Comparison of ENCODE assay signal across 8 cellular contexts in genomic region chr4:189630913-189631564, GRCh38.
A peak's percentile ranks its signal among the peaks of the same experiment; 100 is the strongest.
DNase-seq lines count a peak whose midpoint lies in the region; ATAC-seq and TF ChIP-seq lines count a peak whose summit lies in the region.
"Not testable (repeated sequence)": the region's sequence is repeated elsewhere in the genome, so short reads cannot be mapped to it uniquely, and the experiment has no call there.

No MANE protein-coding gene starts in this region.

- not testable (repeated sequence) for TF ChIP-seq POLR2A in NB4 (IDR thresholded peaks at IDR 0.05; ENCODE audit: extremely low read depth, insufficient read length)

- H3K4me1 Mint-ChIP-seq in activated naive CD8-positive, alpha-beta T cell treated with anti-CD3 and anti-CD28 coated beads for 36 hours; stimulated activated naive CD8-positive, alpha-beta T cell treated with anti-CD3 and anti-CD28 coated beads, Interleukin-15, amount 100 ng/mL, for 72 hours: not testable (repeated sequence)

- not testable (repeated sequence) for H3K9me3 Mint-ChIP-seq in activated naive CD8-positive, alpha-beta T cell treated with anti-CD3 and anti-CD28 coated beads for 36 hours
- H3K9me3 Mint-ChIP-seq in stimulated activated naive CD8-positive, alpha-beta T cell treated with anti-CD3 and anti-CD28 coated beads, Interleukin-15, amount 100 ng/mL, for 72 hours: peaks cover 10 to 12% of the 10 kb centered on the region in 2 donors

- TF ChIP-seq CTCF in NB4 (IDR thresholded peaks at IDR 0.05; ENCODE audit: low read depth, low read length): not testable (repeated sequence)

- H3K4me3 ChIP-seq in NB4 (ENCODE audit: low read depth, low read length): not testable (repeated sequence)

- not testable (repeated sequence) for H3K27me3 Mint-ChIP-seq in activated naive CD8-positive, alpha-beta T cell treated with anti-CD3 and anti-CD28 coated beads for 36 hours; stimulated activated naive CD8-positive, alpha-beta T cell treated with anti-CD3 and anti-CD28 coated beads, Interleukin-15, amount 100 ng/mL, for 72 hours

- peak; percentile 35 for DNase-seq in NB4 (ENCODE audit: low read depth)
- DNase-seq in activated naive CD8-positive, alpha-beta T cell treated with anti-CD3 and anti-CD28 coated beads for 36 hours; stimulated activated naive CD8-positive, alpha-beta T cell treated with anti-CD3 and anti-CD28 coated beads, Interleukin-15, amount 100 ng/mL, for 72 hours: not testable (repeated sequence)

- ATAC-seq in GM18502 (IDR thresholded peaks at IDR 0.05; ENCODE audit: poor library complexity, unreplicated experiment) (peak; percentile 78), GM19463 (IDR thresholded peaks at IDR 0.05; ENCODE audit: unreplicated experiment) (peak; percentile 97), HG02870 (IDR thresholded peaks at IDR 0.05; ENCODE audit: unreplicated experiment) (peak; percentile 96), HG03442 (IDR thresholded peaks at IDR 0.05; ENCODE audit: unreplicated experiment) (peak; percentile 92)
- ATAC-seq in activated CD4-positive, CD25-positive, alpha-beta regulatory T cell treated with anti-CD3 and anti-CD28 coated beads, Interleukin-2, amount 50 U/mL, for 24 hours: peak; percentile 59 to 65
- ATAC-seq in stimulated activated naive CD8-positive, alpha-beta T cell treated with anti-CD3 and anti-CD28 coated beads, Interleukin-15, amount 100 ng/mL, for 72 hours: peak; percentile 97

- not testable (repeated sequence) for H3K4me3 Mint-ChIP-seq in activated naive CD8-positive, alpha-beta T cell treated with anti-CD3 and anti-CD28 coated beads for 36 hours
- H3K4me3 Mint-ChIP-seq in stimulated activated naive CD8-positive, alpha-beta T cell treated with anti-CD3 and anti-CD28 coated beads, Interleukin-15, amount 100 ng/mL, for 72 hours: peak overlapping the region in 1 of 2 donors; percentile 9

- peak overlapping the region; percentile 25 for H3K27ac Mint-ChIP-seq in activated naive CD8-positive, alpha-beta T cell treated with anti-CD3 and anti-CD28 coated beads for 36 hours
- H3K27ac Mint-ChIP-seq in stimulated activated naive CD8-positive, alpha-beta T cell treated with anti-CD3 and anti-CD28 coated beads, Interleukin-15, amount 100 ng/mL, for 72 hours: not testable (repeated sequence)

- not testable (repeated sequence) for H3K36me3 Mint-ChIP-seq in activated naive CD8-positive, alpha-beta T cell treated with anti-CD3 and anti-CD28 coated beads for 36 hours
